Comparison of ENCODE assay signal across 8 cellular contexts in the genomic region with DNA sequence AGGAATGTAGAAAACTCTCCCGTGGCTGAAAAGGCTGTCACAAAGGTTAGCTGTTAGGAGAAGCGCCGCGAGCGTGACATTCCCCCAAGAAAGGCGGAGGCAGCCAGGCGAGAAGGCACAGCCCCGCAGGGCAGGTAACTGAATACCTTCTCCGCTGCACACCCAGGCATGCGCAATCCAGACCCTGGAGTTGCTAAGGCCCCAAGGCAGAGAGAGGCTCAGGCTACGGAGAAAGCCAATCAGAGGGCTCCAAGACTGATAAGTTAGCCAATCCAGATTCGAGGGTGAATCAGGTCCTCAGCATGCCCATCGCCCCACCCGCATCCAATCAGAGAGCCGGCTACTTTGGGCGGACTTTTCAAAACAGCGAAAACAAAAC. TPM values are rescaled to one million over a fixed set of nuclear protein-coding genes. Genes with fewer than 3 reads are reported as not detected.
DNase-seq lines count a peak whose midpoint lies in the region; ATAC-seq, FAIRE-seq and TF ChIP-seq lines count a peak whose summit lies in the region.

No MANE protein-coding gene starts in this region.

- H3K27me3 ChIP-seq in astrocyte (ENCODE audit: insufficient read depth, low read length) (no peaks in the 10 kb centered on the region), right cardiac atrium (ENCODE audit: control insufficient read depth, insufficient read depth) (no peaks in the 10 kb centered on the region), vagina (no peaks in the 10 kb centered on the region)

- H3K79me2 ChIP-seq in astrocyte (ENCODE audit: insufficient read depth, low read length) = peaks cover 18% of the 10 kb centered on the region

- peak overlapping the region; percentile 95 for H3K4me2 ChIP-seq in astrocyte (ENCODE audit: low read length)

- H3K27ac ChIP-seq in astrocyte (ENCODE audit: low read depth, low read length) (peak overlapping the region; percentile 98), right cardiac atrium (ENCODE audit: low read length) (peak overlapping the region; percentile 18), vagina (peak overlapping the region; percentile 96)

- H3K9me3 ChIP-seq in astrocyte (ENCODE audit: insufficient read depth, low read depth, low read length) (no peaks in the 10 kb centered on the region), right cardiac atrium (ENCODE audit: control insufficient read depth, low read length) (no peaks in the 10 kb centered on the region), vagina (no peaks in the 10 kb centered on the region)

- H3K4me1 Mint-ChIP-seq in astrocyte (ENCODE audit: low read depth, unreplicated experiment) = peaks cover 14% of the 10 kb centered on the region

- H3K4me3 ChIP-seq in astrocyte (ENCODE audit: insufficient read depth, low read depth, low read length) = peak overlapping the region; percentile 84
- peak overlapping the region; percentile 86 for H3K4me3 ChIP-seq in right cardiac atrium (ENCODE audit: low read length)
- peak overlapping the region; percentile 88 to 91 for H3K4me3 ChIP-seq in vagina

- ATAC-seq in HG02852 (IDR thresholded peaks at IDR 0.05; ENCODE audit: unreplicated experiment) (peak; percentile 90), right cardiac atrium (peak; percentile 98 to 99)

- under 1% methylated on average over 17 of the region's 17 CpGs for WGBS in right cardiac atrium

- H3K27ac Mint-ChIP-seq in astrocyte (ENCODE audit: unreplicated experiment) = peak overlapping the region; percentile 100

- H3K36me3 ChIP-seq in astrocyte (ENCODE audit: insufficient read depth, low read length) = peaks cover 9% of the 10 kb centered on the region
- peaks cover 0 to 12% of the 10 kb centered on the region in 2 donors for H3K36me3 ChIP-seq in vagina

- H2AFZ ChIP-seq in astrocyte (ENCODE audit: low read depth, low read length) = peak overlapping the region; percentile 92

- H3K27me3 Mint-ChIP-seq in astrocyte (ENCODE audit: low read depth, unreplicated experiment) = no peaks in the 10 kb centered on the region

- H4K20me1 ChIP-seq in astrocyte (ENCODE audit: insufficient read depth, low read length) = peaks cover 12% of the 10 kb centered on the region

- peak overlapping the region; percentile 99 for H3K4me3 Mint-ChIP-seq in astrocyte (ENCODE audit: unreplicated experiment)

- peaks cover 6% of the 10 kb centered on the region for H3K4me1 ChIP-seq in astrocyte (ENCODE audit: insufficient read depth, low read length)
- H3K4me1 ChIP-seq in right cardiac atrium (ENCODE audit: control insufficient read depth, insufficient read depth, low read length) = no peaks in the 10 kb centered on the region
- peaks cover 28% of the 10 kb centered on the region for H3K4me1 ChIP-seq in vagina

- no peaks in the 10 kb centered on the region for H3K9me3 Mint-ChIP-seq in astrocyte (ENCODE audit: unreplicated experiment)

- intact Hi-C loops in right cardiac atrium (cut with DNase I) (loop anchor here in 2 of 4 donors (10.0 kb wide), 2 partner anchors 52 to 82 kb away; a partner anchor contains a TSS), vagina (cut with DNase I) (loop anchor here (2.0 kb wide), 1 partner anchor 80 kb away; no protein-coding TSS in a partner anchor)

- peak; percentile 66 for TF ChIP-seq POLR2A in GM15510 (IDR thresholded peaks at IDR 0.05; ENCODE audit: borderline replicate concordance, extremely low read depth, insufficient read length)
- TF ChIP-seq POLR2A in vagina (IDR thresholded peaks at IDR 0.05) = no peak

- peak overlapping the region; percentile 93 for H3K9ac ChIP-seq in astrocyte (ENCODE audit: low read length)

- no peak for TF ChIP-seq CTCF in astrocyte (IDR thresholded peaks at IDR 0.05; ENCODE audit: insufficient read depth, low read depth, low read length)
- no peak for TF ChIP-seq CTCF in vagina (IDR thresholded peaks at IDR 0.05)

- DNase-seq in NCI-H1436 treated with DMSO at 0.1 percent for 48 hours (lab: John Stamatoyannopoulos, UW) = peak; percentile 99
- DNase-seq in T follicular helper cell (ENCODE audit: low read depth) = peak; percentile 95
- peak; percentile 99 for DNase-seq in astrocyte (ENCODE audit: low read depth)
- peak; percentile 92 to 95 (median 94) for DNase-seq in right cardiac atrium
- peak; percentile 97 for DNase-seq in pulmonary artery endothelial cell (ENCODE audit: low read depth, low spot score)
- peak; percentile 99 for DNase-seq in vagina (ENCODE audit: extremely low spot score in 2 of 2)

- H3K36me3 Mint-ChIP-seq in astrocyte (ENCODE audit: low read depth, unreplicated experiment) = peaks cover 3% of the 10 kb centered on the region

- FAIRE-seq in astrocyte (lab: Jason Lieb, UNC) = peak; percentile 100

RNA-seq across cellular contexts. Expression of a gene that starts 0.5 kb away (rescaled TPM):
- total RNA-seq in astrocyte = 53.3 and 54.7 TPM in 2 replicates
- total RNA-seq in right cardiac atrium = 10 to 100 TPM in 3 of 4 donors, 1 to 10 TPM in 1; 5.6 to 15.4 (median 12.0) TPM
- polyA plus RNA-seq in right cardiac atrium = 5.4 TPM
- total RNA-seq in pulmonary artery endothelial cell = 12.8 and 19.2 TPM in 2 replicates
- 31.4 TPM for total RNA-seq in vagina

Comparison
In these comparisons a context has a peak if more than half of its experiments do, and no peak if none do; other contexts are left out.
1. Peak in every context shown above with its lines: DNase-seq, ATAC-seq, H3K4me3 ChIP-seq and H3K27ac ChIP-seq.
2. H3K27ac ChIP-seq: peak in every context shown above with its lines; median percentile 98 in astrocyte; 96 in vagina; 18 in right cardiac atrium.